ENCODE assay signal across 21 cellular contexts in genomic region chr1:78033797-78034172, GRCh38. TPM values are rescaled to one million over a fixed set of nuclear protein-coding genes. Genes with fewer than 3 reads are reported as not detected.
DNase-seq lines count a peak whose midpoint lies in the region; ATAC-seq, FAIRE-seq and TF ChIP-seq lines count a peak whose summit lies in the region.
"Had no signal": no experiment of that assay in that cellular context is flagged by ENCODE, and none has a peak within 500 bp of the region (broad histone marks: within the 10 kb centered on the region; RNA-seq: fewer than 3 reads in every experiment).

No MANE protein-coding gene starts in this region.

- no peaks in the 10 kb centered on the region for H3K9me3 ChIP-seq in keratinocyte (ENCODE audit: control insufficient read depth, low read depth, low read length)
- H3K9me3 ChIP-seq: HAP-1, MG63, SK-N-SH had no signal

- CTCF ChIA-PET in RWPE1 (lab: Yijun Ruan, JAX): interaction anchor here (0.6 to 0.9 kb wide), 4 partner anchors 8 to 428 kb away, joined by 3 to 4 read pairs (median 3); no protein-coding TSS in a partner anchor

- peak; percentile 96 for FAIRE-seq in keratinocyte (lab: Jason Lieb, UNC)

- no peaks in the 10 kb centered on the region for H3K27me3 Mint-ChIP-seq in GM23338 (ENCODE audit: insufficient read depth, low read depth, poor library complexity)

- H4K20me1 ChIP-seq in GM23338 (replicated peaks; ENCODE audit: insufficient read depth): no peaks in the 10 kb centered on the region
- no peaks in the 10 kb centered on the region for H4K20me1 ChIP-seq in keratinocyte (ENCODE audit: control insufficient read depth, extremely low read depth, insufficient read depth, low read length)

- POLR2A ChIA-PET in RWPE1 (lab: Yijun Ruan, JAX; ENCODE audit: low non-redundant PET): no interaction called here

- DNase-seq in GM23338 (ENCODE audit: low spot score) (no peak), RWPE1 (ENCODE audit: low spot score) (peak; percentile 74), caudate nucleus (lab: John Stamatoyannopoulos, UW) (no peak), keratinocyte (ENCODE audit: low read depth, low spot score) (peak; percentile 69), GM10266 (ENCODE audit: extremely low spot score) (no peak)
- DNase-seq: CD4-positive, CD25-positive, alpha-beta regulatory T cell; COR-L47; DMS79; GM23248; Kasumi-1; MG63; NCI-H1417 treated with DMSO at 0.1 percent for 48 hours; NCI-H187; NCI-H2107; NCI-H446 treated with DMSO at 0.1 percent for 48 hours; NCI-H526 treated with DMSO at 0.1 percent for 48 hours; SIG-M5; SK-N-SH had no signal

- no peak for TF ChIP-seq CTCF in GM23338 (conservative IDR thresholded peaks at IDR 0.05; ENCODE audit: low read depth in 2 of 2)
- no peak for TF ChIP-seq CTCF in RWPE1 (conservative IDR thresholded peaks at IDR 0.05; ENCODE audit: low read depth)
- no peak for TF ChIP-seq CTCF in keratinocyte (optimal IDR thresholded peaks at IDR 0.05 in 1 of 3, IDR thresholded peaks at IDR 0.05 in 1 of 3, conservative IDR thresholded peaks at IDR 0.05 in 1 of 3; ENCODE audit: extremely low read depth in 1 of 3, insufficient read depth in 2 of 3, low read length in 3 of 3)
- TF ChIP-seq CTCF in GM10266 (IDR thresholded peaks at IDR 0.05; ENCODE audit: control insufficient read depth, insufficient read depth, low read depth, missing control alignments): no peak

- no peaks in the 10 kb centered on the region for H3K36me3 Mint-ChIP-seq in GM23338 (ENCODE audit: low read depth)
- H3K36me3 Mint-ChIP-seq: CD4-positive, CD25-positive, alpha-beta regulatory T cell had no signal

- dilution Hi-C loops in keratinocyte (cut with MboI; ENCODE audit: extremely low pct_ligation_motif_present, low sequenced_read_pairs): no loop called here

- no peak overlapping the region for H3K9ac ChIP-seq in keratinocyte (ENCODE audit: control insufficient read depth, extremely low read depth, insufficient read depth, low read length)
- H3K9ac ChIP-seq: GM23248, SK-N-SH had no signal

- H3K9me2 ChIP-seq in GM23338 (ENCODE audit: insufficient read depth): no peaks in the 10 kb centered on the region
- H3K9me2 ChIP-seq: SK-N-SH had no signal

- H3K9me3 Mint-ChIP-seq in GM23338: no peaks in the 10 kb centered on the region
- H3K9me3 Mint-ChIP-seq: CD4-positive, CD25-positive, alpha-beta regulatory T cell had no signal

- no peak overlapping the region for H3K4me3 Mint-ChIP-seq in GM23338
- H3K4me3 Mint-ChIP-seq: CD4-positive, CD25-positive, alpha-beta regulatory T cell had no signal

- H2AFZ ChIP-seq in GM23338 (peak overlapping the region; percentile 33; the same call in 1 of the 2 replicates), keratinocyte (ENCODE audit: control insufficient read depth, low read length) (peak overlapping the region; percentile 1)
- H2AFZ ChIP-seq: GM23248 had no signal

- H3K36me3 ChIP-seq in GM23338 (ENCODE audit: insufficient read depth) (no peaks in the 10 kb centered on the region), keratinocyte (ENCODE audit: control insufficient read depth in 2 of 2, extremely low read depth in 1 of 2, insufficient read depth in 2 of 2, low read length in 2 of 2) (no peaks in the 10 kb centered on the region)
- H3K36me3 ChIP-seq: HAP-1, MG63 had no signal

- no peaks in the 10 kb centered on the region for H3K27me3 ChIP-seq in GM23338 (ENCODE audit: insufficient read depth)
- no peaks in the 10 kb centered on the region for H3K27me3 ChIP-seq in keratinocyte (ENCODE audit: control insufficient read depth, extremely low read depth, insufficient read depth, low read length)
- H3K27me3 ChIP-seq: MG63 had no signal

- H3F3A ChIP-seq in GM23338 (replicated peaks; ENCODE audit: low read depth): no peaks in the 10 kb centered on the region

- no peaks in the 10 kb centered on the region for H3K79me2 ChIP-seq in GM23338 (replicated peaks; ENCODE audit: insufficient read depth)
- no peaks in the 10 kb centered on the region for H3K79me2 ChIP-seq in keratinocyte (ENCODE audit: control insufficient read depth, insufficient read depth, low read length)

- H3K27ac ChIP-seq in GM23338 (ENCODE audit: low read depth) (no peak overlapping the region), RWPE1 (peak overlapping the region; percentile 58; the same call in 1 of the 2 replicates), caudate nucleus (ENCODE audit: low read depth, low read length) (peak overlapping the region; percentile 67), keratinocyte (ENCODE audit: control insufficient read depth, insufficient read depth, low read length) (peak overlapping the region; percentile 49)
- H3K27ac ChIP-seq: GM23248 had no signal

- no peak for ATAC-seq in GM23338
- no peak for ATAC-seq in HG03439 (IDR thresholded peaks at IDR 0.05; ENCODE audit: unreplicated experiment)
- ATAC-seq in HG03460 (IDR thresholded peaks at IDR 0.05; ENCODE audit: unreplicated experiment): no peak

- H3K9me1 ChIP-seq in keratinocyte (ENCODE audit: control insufficient read depth, extremely low read depth, insufficient read depth, low read length): no peaks in the 10 kb centered on the region

- H3K4me2 ChIP-seq in GM23338: no peak overlapping the region
- peak overlapping the region; percentile 26 for H3K4me2 ChIP-seq in keratinocyte (ENCODE audit: control insufficient read depth, extremely low read depth, insufficient read depth, low read depth, low read length)
- H3K4me2 ChIP-seq: SK-N-SH had no signal

- no peaks in the 10 kb centered on the region for H3K4me1 Mint-ChIP-seq in GM23338
- H3K4me1 Mint-ChIP-seq: CD4-positive, CD25-positive, alpha-beta regulatory T cell had no signal

- H3K4me3 ChIP-seq in GM23338 (no peak overlapping the region), keratinocyte (ENCODE audit: control insufficient read depth in 2 of 3, extremely low read depth in 1 of 3, insufficient read depth in 2 of 3, low read depth in 1 of 3, low read length in 3 of 3) (no peak overlapping the region)
- H3K4me3 ChIP-seq: GM23248, HAP-1, MG63 had no signal

- no peak overlapping the region for H3K27ac Mint-ChIP-seq in GM23338
- H3K27ac Mint-ChIP-seq: CD4-positive, CD25-positive, alpha-beta regulatory T cell had no signal

- H3K4me1 ChIP-seq in GM23338 (ENCODE audit: insufficient read depth) (no peaks in the 10 kb centered on the region), keratinocyte (ENCODE audit: control insufficient read depth, extremely low read depth, insufficient read depth, low read length) (peaks cover 17% of the 10 kb centered on the region)
- H3K4me1 ChIP-seq: HAP-1 had no signal

TF ChIP-seq in GM23338, 12 proteins besides CTCF, POLR2A, EP300 and RAD21 (continues in another document):
- no peak for TF ChIP-seq CREB1 (CRISPR knock-in tag; IDR thresholded peaks at IDR 0.05; ENCODE audit: low read depth)
- no peak for TF ChIP-seq POLR2AphosphoS5 (IDR thresholded peaks at IDR 0.05; ENCODE audit: low read depth)

RNA-seq across cellular contexts. Expression of gene GIPC2, which starts 12.0 kb away (rescaled TPM):
- 1.5 and 2.7 TPM in 2 replicates for total RNA-seq in GM23338 (2014; rRNA removed; shearing (Covaris generic))
- polyA plus RNA-seq in GM23338 (2016; fragmentation: Nextera tagmentation; extraction: Ambion mirVana): 1.2 and 2.6 TPM in 2 replicates
- polyA plus RNA-seq in keratinocyte: 0.08 to 0.28 TPM (median 0.23 TPM) in 3 replicates
- 0.14 TPM for polyA plus RNA-seq in keratinocyte (2011; ENCODE audit: low read depth)
- polyA plus RNA-seq in keratinocyte (2011; cell fraction: cytosol; rRNA removed): 0.22 and 0.25 TPM in 2 replicates
- 0.07 and 0.14 TPM in 2 replicates for polyA plus RNA-seq in keratinocyte (2011; cell fraction: nucleus; rRNA removed)
- 0.14 and 0.16 TPM in 2 replicates for polyA plus RNA-seq in keratinocyte (2012; ENCODE audit: low replicate concordance)
- polyA minus RNA-seq in keratinocyte: 0.07 to 0.32 TPM (median 0.26 TPM) in 3 replicates
- polyA minus RNA-seq in keratinocyte (2011; cell fraction: cytosol; rRNA and poly(A)+ RNA removed): not detected
- 0.62 TPM in 1 of 2 replicates, not detected in the other for polyA minus RNA-seq in keratinocyte (2011; cell fraction: nucleus; rRNA and poly(A)+ RNA removed)
- total RNA-seq: CD4-positive, CD25-positive, alpha-beta regulatory T cell had no signal

RNA-seq across cellular contexts. Expression of gene DNAJB4, which starts 29.0 kb away (rescaled TPM):
- total RNA-seq in GM23338 (2014; rRNA removed; shearing (Covaris generic)): 12.9 and 14.1 TPM in 2 replicates
- polyA plus RNA-seq in GM23338 (2016; fragmentation: Nextera tagmentation; extraction: Ambion mirVana): 8.2 and 12.4 TPM in 2 replicates
- polyA plus RNA-seq in keratinocyte: 17.3 to 30.9 TPM (median 27.5 TPM) in 3 replicates
- polyA plus RNA-seq in keratinocyte (2011; ENCODE audit: low read depth): 53.4 TPM
- 21.6 and 32.0 TPM in 2 replicates for polyA plus RNA-seq in keratinocyte (2011; cell fraction: cytosol; rRNA removed)
- polyA plus RNA-seq in keratinocyte (2011; cell fraction: nucleus; rRNA removed): 39.5 and 52.4 TPM in 2 replicates
- 19.5 and 28.0 TPM in 2 replicates for polyA plus RNA-seq in keratinocyte (2012; ENCODE audit: low replicate concordance)
- polyA minus RNA-seq in keratinocyte: 1.9 to 16.2 TPM (median 12.6 TPM) in 3 replicates
- polyA minus RNA-seq in keratinocyte (2011; cell fraction: cytosol; rRNA and poly(A)+ RNA removed): 20.0 TPM
- 18.4 and 34.1 TPM in 2 replicates for polyA minus RNA-seq in keratinocyte (2011; cell fraction: nucleus; rRNA and poly(A)+ RNA removed)

RNA-seq across cellular contexts. Expression of gene FUBP1, which starts 54.9 kb away (rescaled TPM):
- 308 and 321 TPM in 2 replicates for total RNA-seq in GM23338 (2014; rRNA removed; shearing (Covaris generic))
- polyA plus RNA-seq in GM23338 (2016; fragmentation: Nextera tagmentation; extraction: Ambion mirVana) (194 and 212 TPM in 2 replicates), keratinocyte (97.2 to 137 TPM (median 112 TPM) in 3 replicates)
- 72.1 TPM for polyA plus RNA-seq in keratinocyte (2011; ENCODE audit: low read depth)
- polyA plus RNA-seq in keratinocyte (2011; cell fraction: cytosol; rRNA removed): 52.4 and 67.8 TPM in 2 replicates
- polyA plus RNA-seq in keratinocyte (2011; cell fraction: nucleus; rRNA removed): 145 and 211 TPM in 2 replicates
- polyA plus RNA-seq in keratinocyte (2012; ENCODE audit: low replicate concordance): 70.7 and 95.3 TPM in 2 replicates
- 68.7 to 119 TPM (median 94.6 TPM) in 3 replicates for polyA minus RNA-seq in keratinocyte
- 60.6 TPM for polyA minus RNA-seq in keratinocyte (2011; cell fraction: cytosol; rRNA and poly(A)+ RNA removed)
- 81.6 and 126 TPM in 2 replicates for polyA minus RNA-seq in keratinocyte (2011; cell fraction: nucleus; rRNA and poly(A)+ RNA removed)

Comparison
In these comparisons a context has a peak if more than half of its experiments do, and no peak if none do; other contexts are left out.
1. DNase-seq: peak in RWPE1 (single experiment) and keratinocyte (single experiment); none in GM23338 (single experiment), caudate nucleus (0 of 61) and GM10266 (single experiment).